ENCODE assay signal across 19 cellular contexts in genomic region chrX:13471269-13471668, GRCh38.
A peak's percentile ranks its signal among the peaks of the same experiment; 100 is the strongest.
DNase-seq lines count a peak whose midpoint lies in the region; TF ChIP-seq lines count a peak whose summit lies in the region.
"Had no signal": no experiment of that assay in that cellular context is flagged by ENCODE, and none has a peak within 500 bp of the region (broad histone marks: within the 10 kb centered on the region; RNA-seq: fewer than 3 reads in every experiment).

No MANE protein-coding gene starts in this region.

- H3K27ac ChIP-seq in SJCRH30 (no peak overlapping the region), endodermal cell (ENCODE audit: low read depth, low read length) (no peak overlapping the region)
- H3K27ac ChIP-seq: 22Rv1, C4-2B, lower lobe of right lung had no signal

- no peaks in the 10 kb centered on the region for H3K36me3 Mint-ChIP-seq in endodermal cell (ENCODE audit: low read depth)

- no peak overlapping the region for H3K4me3 Mint-ChIP-seq in endodermal cell
- H3K4me3 Mint-ChIP-seq: activated CD4-positive, alpha-beta T cell treated with anti-CD3 and anti-CD28 coated beads for 36 hours had no signal

- H3K9ac ChIP-seq in endodermal cell (ENCODE audit: extremely low read depth, low read length, poor library complexity, severe bottlenecking), result no peak overlapping the region

- H3K4me1 Mint-ChIP-seq in endodermal cell, result no peaks in the 10 kb centered on the region

- no peak for TF ChIP-seq CTCF in endodermal cell (conservative IDR thresholded peaks at IDR 0.05)

- H3K9me3 ChIP-seq in SJCRH30 (replicated peaks) (no peaks in the 10 kb centered on the region; the same call in 1 of the 2 replicates), endodermal cell (ENCODE audit: control insufficient read depth, low read length) (no peaks in the 10 kb centered on the region)
- H3K9me3 ChIP-seq: lower lobe of right lung had no signal

- H3K9me3 Mint-ChIP-seq in endodermal cell, result peaks cover 46% of the 10 kb centered on the region
- H3K9me3 Mint-ChIP-seq: activated T-helper 2 cell treated with anti-CD3 and anti-CD28 coated beads, Interferon-gamma antibody, Interleukin-2, Interleukin-4, amounts not matched to agents 10 μg/mL and 5 μg/mL and 100 μg/mL, durations not matched to agents 14 hours and 24 hours and 36 hours had no signal

- H3K4me1 ChIP-seq in SJCRH30, result peaks cover 78% of the 10 kb centered on the region
- H3K4me1 ChIP-seq in endodermal cell (ENCODE audit: control insufficient read depth, insufficient read depth, low read length), result no peaks in the 10 kb centered on the region
- H3K4me1 ChIP-seq: lower lobe of right lung had no signal

- 82 to 90% methylated on average over 1 to 3 of the region's 3 CpGs for WGBS in endodermal cell (ENCODE audit: insufficient coverage in 1 of 2, insufficient read length in 1 of 2), 2 experiments

- H3K4me3 ChIP-seq in SJCRH30 (no peak overlapping the region), endodermal cell (ENCODE audit: low read length) (no peak overlapping the region)
- H3K4me3 ChIP-seq: lower lobe of right lung, PC-9 had no signal

- no peaks in the 10 kb centered on the region for H3K27me3 ChIP-seq in SJCRH30
- no peaks in the 10 kb centered on the region for H3K27me3 ChIP-seq in endodermal cell (ENCODE audit: control insufficient read depth, insufficient read depth, low read length, poor library complexity, severe bottlenecking)

- peak; percentile 21 for DNase-seq in NCI-H146 (lab: John Stamatoyannopoulos, UW)
- DNase-seq in NCI-H146 treated with DMSO at 0.1 percent for 48 hours (lab: John Stamatoyannopoulos, UW; ENCODE audit: unreplicated experiment), result no peak
- peak; percentile 29 to 48 for DNase-seq in SJCRH30
- DNase-seq in endodermal cell, result peak; percentile 59
- DNase-seq in retina, result peak; percentile 41
- no peak for DNase-seq in activated CD8-positive, alpha-beta memory T cell treated with anti-CD3 and anti-CD28 coated beads, Interleukin-2, amount 50 U/mL, for 48 hours
- no peak for DNase-seq in occipital lobe (lab: John Stamatoyannopoulos, UW)
- no peak for DNase-seq in LoVo (ENCODE audit: low spot score)
- DNase-seq: activated CD4-positive, alpha-beta T cell treated with anti-CD3 and anti-CD28 coated beads for 36 hours; effector memory CD4-positive, alpha-beta T cell; GOT3; lower lobe of right lung; NCI-H2107; NCI-H748 treated with DMSO at 0.1 percent for 48 hours; PC-9; stimulated activated CD4-positive, alpha-beta T cell treated with anti-CD3 and anti-CD28 coated beads, Interleukin-4, amount 100 ng/mL, for 4 hours had no signal

- no peak overlapping the region for H3K27ac Mint-ChIP-seq in endodermal cell
- H3K27ac Mint-ChIP-seq: activated CD4-positive, alpha-beta T cell treated with anti-CD3 and anti-CD28 coated beads for 36 hours; activated T-helper 2 cell treated with anti-CD3 and anti-CD28 coated beads, Interferon-gamma antibody, Interleukin-2, Interleukin-4, amounts not matched to agents 10 μg/mL and 5 μg/mL and 100 μg/mL, durations not matched to agents 14 hours and 24 hours and 36 hours had no signal

- H3K36me3 ChIP-seq in SJCRH30 (no peaks in the 10 kb centered on the region), endodermal cell (ENCODE audit: control insufficient read depth, insufficient read depth, low read length) (no peaks in the 10 kb centered on the region)
- H3K36me3 ChIP-seq: lower lobe of right lung had no signal

- no peaks in the 10 kb centered on the region for H3K27me3 Mint-ChIP-seq in endodermal cell (ENCODE audit: insufficient read depth)
- H3K27me3 Mint-ChIP-seq: activated CD4-positive, alpha-beta T cell treated with anti-CD3 and anti-CD28 coated beads for 36 hours had no signal

Comparison
In these comparisons a context has a peak if more than half of its experiments do, and no peak if none do; other contexts are left out.
1. DNase-seq: peak in NCI-H146 (single experiment), SJCRH30 (2 of 2), endodermal cell (single experiment) and retina (single experiment); none in NCI-H146 treated with DMSO at 0.1 percent for 48 hours (single experiment), activated CD8-positive, alpha-beta memory T cell treated with anti-CD3 and anti-CD28 coated beads, Interleukin-2, amount 50 U/mL, for 48 hours (single experiment), occipital lobe (single experiment) and LoVo (single experiment).